ENCODE assay signal across 9 cellular contexts in genomic region chr1:116544588-116545358, GRCh38. TPM values are rescaled to one million over a fixed set of nuclear protein-coding genes. Genes with fewer than 3 reads are reported as not detected.
DNase-seq lines count a peak whose midpoint lies in the region; ATAC-seq and TF ChIP-seq lines count a peak whose summit lies in the region.
"Had no signal": no experiment of that assay in that cellular context is flagged by ENCODE, and none has a peak within 500 bp of the region (broad histone marks: within the 10 kb centered on the region; RNA-seq: fewer than 3 reads in every experiment).

No MANE protein-coding gene starts in this region.

- H3K27me3 ChIP-seq in right lobe of liver = no peaks in the 10 kb centered on the region

- peak; percentile 26 for DNase-seq in CD1c-positive myeloid dendritic cell (ENCODE audit: extremely low spot score)
- peak; percentile 59 for DNase-seq in activated T-cell treated with anti-CD3 and anti-CD28 coated beads, Interleukin-2, amount 50 U/mL, for 48 hours
- no peak for DNase-seq in right lobe of liver
- DNase-seq in COR-L47 (lab: John Stamatoyannopoulos, UW) = no peak
- DNase-seq in MV-4-11 (lab: John Stamatoyannopoulos, UW) = no peak
- DNase-seq in NCI-H128 (lab: John Stamatoyannopoulos, UW; ENCODE audit: unreplicated experiment) = no peak
- DNase-seq: NCI-H2107 had no signal

- WGBS in right lobe of liver (ENCODE audit: insufficient coverage, low coverage, low lambda C conversion rate, missing lambda C conversion rate) = 84% methylated on average over 5 of the region's 8 CpGs

- no peak overlapping the region for H3K27ac ChIP-seq in right lobe of liver

- TF ChIP-seq CTCF in right lobe of liver (IDR thresholded peaks at IDR 0.05) = no peak

- ATAC-seq in GM19023 (IDR thresholded peaks at IDR 0.05; ENCODE audit: unreplicated experiment) (peak; percentile 62), HG02981 (IDR thresholded peaks at IDR 0.05; ENCODE audit: unreplicated experiment) (peak; percentile 53), right lobe of liver (no peak)

- H3K36me3 ChIP-seq in right lobe of liver = peaks cover 0 to 3% (median 0%) of the 10 kb centered on the region in 4 donors

- no peak overlapping the region for H3K4me3 ChIP-seq in right lobe of liver

- no peak for TF ChIP-seq POLR2A in right lobe of liver (IDR thresholded peaks at IDR 0.05)

- intact Hi-C loops in right lobe of liver (cut with DNase I) = no loop called here

- H3K9me3 ChIP-seq in right lobe of liver = no peaks in the 10 kb centered on the region

- no peaks in the 10 kb centered on the region for H3K4me1 ChIP-seq in right lobe of liver

RNA-seq across cellular contexts. Expression of gene CD58, which starts 26.1 kb away (rescaled TPM):
- total RNA-seq in right lobe of liver = 10 to 100 TPM in 2 of 6 experiments, 1 to 10 TPM in 4; 3.5 to 13.8 (median 7.5) TPM

Comparison
In these comparisons a context has a peak if more than half of its experiments do, and no peak if none do; other contexts are left out.
1. DNase-seq: peak in CD1c-positive myeloid dendritic cell (single experiment) and activated T-cell treated with anti-CD3 and anti-CD28 coated beads, Interleukin-2, amount 50 U/mL, for 48 hours (2 of 2); none in right lobe of liver (0 of 3), COR-L47 (single experiment), MV-4-11 (single experiment) and NCI-H128 (single experiment).
2. ATAC-seq: peak in GM19023 (single experiment) and HG02981 (single experiment); none in right lobe of liver (0 of 4).